Comparison of ENCODE assay signal across 1 cellular context in the genomic region with DNA sequence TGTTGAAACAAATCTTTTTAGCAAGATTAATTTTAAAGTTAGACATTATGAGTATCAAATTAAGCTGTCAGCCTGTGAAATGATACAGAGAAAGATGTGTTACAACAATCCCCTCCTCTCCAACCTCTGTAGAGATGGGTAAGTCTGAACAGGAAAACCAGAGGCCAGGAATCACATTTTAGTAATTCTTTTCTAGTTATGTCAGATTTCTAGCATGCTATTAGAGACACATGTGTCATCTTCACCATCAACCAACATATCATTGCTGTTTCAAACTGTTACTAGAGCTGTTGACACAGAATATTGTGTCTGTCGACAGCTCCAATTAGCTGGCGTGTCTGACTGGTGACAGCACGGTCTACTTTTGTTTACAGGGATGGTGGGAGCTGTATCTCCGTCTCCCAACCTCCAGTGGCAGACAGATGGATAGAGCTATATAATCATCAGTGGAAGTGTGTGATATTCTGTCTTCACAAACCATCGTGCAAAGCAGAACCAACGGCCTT.
TF ChIP-seq lines count a peak whose summit lies in the region.

No MANE protein-coding gene starts in this region.

TF ChIP-seq in WTC11, 78 proteins besides CTCF, POLR2A, EP300 and RAD21 (continued from another document):
- TF ChIP-seq JAZF1 (CRISPR knock-in tag; IDR thresholded peaks at IDR 0.05) (no peak), TEAD4 (CRISPR knock-in tag; IDR thresholded peaks at IDR 0.05) (no peak), PRRX2 (CRISPR knock-in tag; IDR thresholded peaks at IDR 0.05) (no peak)
TF ChIP-seq in WTC11: peak in this region for 0.
